ENCODE assay signal across 8 cellular contexts in the genomic region with DNA sequence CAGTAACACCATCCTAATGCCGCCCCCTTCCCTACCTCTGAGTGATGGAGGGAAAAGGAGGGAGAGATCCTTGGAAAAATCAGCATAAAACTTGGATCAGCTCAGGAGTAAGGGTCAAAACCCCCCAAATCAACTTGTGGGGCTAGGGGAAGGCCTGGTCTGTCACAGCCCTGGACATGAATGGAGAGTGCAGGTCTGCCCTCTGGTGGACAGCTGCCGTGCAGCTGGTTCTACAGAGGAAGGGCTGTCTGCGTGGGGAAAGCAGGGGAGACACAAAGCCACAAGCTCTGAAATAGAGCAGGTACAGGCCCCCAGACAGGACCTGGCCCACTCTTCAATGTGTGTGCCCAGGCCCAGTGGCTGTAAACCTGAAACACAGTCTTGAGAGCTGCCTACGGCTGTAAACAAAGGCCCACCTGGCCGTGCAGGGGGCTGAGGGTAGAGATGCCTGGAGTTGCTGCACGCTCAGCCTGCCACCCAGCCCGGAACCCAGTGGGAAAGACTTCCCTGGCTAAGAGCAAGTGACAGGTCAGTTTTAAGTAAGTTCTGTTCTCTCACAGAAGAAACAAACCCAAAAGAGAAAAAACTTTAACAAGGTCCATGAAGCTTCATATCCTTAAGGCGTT. TPM values are rescaled to one million over a fixed set of nuclear protein-coding genes. Genes with fewer than 3 reads are reported as not detected.
A peak's percentile ranks its signal among the peaks of the same experiment; 100 is the strongest.
DNase-seq lines count a peak whose midpoint lies in the region; ATAC-seq and TF ChIP-seq lines count a peak whose summit lies in the region.

No MANE protein-coding gene starts in this region.

- in situ Hi-C loops in KBM-7 (cut with MboI; ENCODE audit: low pct_unique_long_range_greater_than_20kb, low sequenced_read_pairs), result loop anchor here (10.0 to 25.0 kb wide), 2 partner anchors 123 to 330 kb away; a partner anchor contains a TSS

- H3K36me3 Mint-ChIP-seq in MCF 10A (ENCODE audit: insufficient read depth, unreplicated experiment), result peaks cover 64% of the 10 kb centered on the region

- no peaks in the 10 kb centered on the region for H3K9me3 Mint-ChIP-seq in MCF 10A (ENCODE audit: unreplicated experiment)

- H3K27ac Mint-ChIP-seq in MCF 10A (ENCODE audit: low read depth, unreplicated experiment), result no peak overlapping the region

- peak; percentile 49 for DNase-seq in EL
- peak; percentile 87 for DNase-seq in KBM-7
- DNase-seq in UCSD-AML1 (lab: John Stamatoyannopoulos, UW; ENCODE audit: unreplicated experiment), result peak; percentile 54
- DNase-seq in MCF 10A (ENCODE audit: unreplicated experiment), result peak; percentile 58
- peak; percentile 58 for DNase-seq in kidney tubule cell (ENCODE audit: low spot score)
- peak; percentile 45 to 53 for DNase-seq in stimulated activated CD4-positive, alpha-beta T cell treated with anti-CD3 and anti-CD28 coated beads, Interleukin-4, amount 100 ng/mL, for 48 hours (ENCODE audit: low read depth in 2 of 2)
- no peak for DNase-seq in NCI-H2107 treated with DMSO at 0.1 percent for 48 hours (lab: John Stamatoyannopoulos, UW; ENCODE audit: unreplicated experiment)

- POLR2A ChIA-PET in MCF 10A (lab: Yijun Ruan, JAX), result interaction anchor here (0.9 to 1.8 kb wide), 4 partner anchors 34 to 171 kb away, joined by 3 to 5 read pairs (median 4); a partner anchor contains a TSS

- TF ChIP-seq CTCF in MCF 10A (IDR thresholded peaks at IDR 0.05; ENCODE audit: unreplicated experiment), result peak; percentile 76

- BruUV-seq in MCF 10A (replicated peaks; lab: Mats Ljungman, UMichigan), result no TSS peak

- H3K27me3 Mint-ChIP-seq in MCF 10A (ENCODE audit: insufficient read depth, unreplicated experiment), result no peaks in the 10 kb centered on the region

- ATAC-seq in HG03439 (IDR thresholded peaks at IDR 0.05; ENCODE audit: unreplicated experiment), result no peak

- H3K4me3 Mint-ChIP-seq in MCF 10A (ENCODE audit: unreplicated experiment), result no peak overlapping the region

- CTCF ChIA-PET in MCF 10A (lab: Yijun Ruan, JAX), result interaction anchor here (0.5 to 26.9 kb wide), 41 partner anchors 9 to 1802 kb away, joined by 3 to 632 read pairs (median 4); a partner anchor contains a TSS

- intact Hi-C loops in MCF 10A (cut with micrococcal nuclease), result loop anchor here (1.0 kb wide), 1 partner anchor 259 kb away; no protein-coding TSS in a partner anchor

- H3K4me1 Mint-ChIP-seq in MCF 10A (ENCODE audit: insufficient read depth, unreplicated experiment), result no peaks in the 10 kb centered on the region

RNA-seq across cellular contexts. Expression of a gene that starts 16.4 kb away (rescaled TPM):
- 57.8 and 62.8 TPM in 2 replicates for total RNA-seq in MCF 10A (2022)
